ENCODE assay signal across 8 cellular contexts in the genomic region with DNA sequence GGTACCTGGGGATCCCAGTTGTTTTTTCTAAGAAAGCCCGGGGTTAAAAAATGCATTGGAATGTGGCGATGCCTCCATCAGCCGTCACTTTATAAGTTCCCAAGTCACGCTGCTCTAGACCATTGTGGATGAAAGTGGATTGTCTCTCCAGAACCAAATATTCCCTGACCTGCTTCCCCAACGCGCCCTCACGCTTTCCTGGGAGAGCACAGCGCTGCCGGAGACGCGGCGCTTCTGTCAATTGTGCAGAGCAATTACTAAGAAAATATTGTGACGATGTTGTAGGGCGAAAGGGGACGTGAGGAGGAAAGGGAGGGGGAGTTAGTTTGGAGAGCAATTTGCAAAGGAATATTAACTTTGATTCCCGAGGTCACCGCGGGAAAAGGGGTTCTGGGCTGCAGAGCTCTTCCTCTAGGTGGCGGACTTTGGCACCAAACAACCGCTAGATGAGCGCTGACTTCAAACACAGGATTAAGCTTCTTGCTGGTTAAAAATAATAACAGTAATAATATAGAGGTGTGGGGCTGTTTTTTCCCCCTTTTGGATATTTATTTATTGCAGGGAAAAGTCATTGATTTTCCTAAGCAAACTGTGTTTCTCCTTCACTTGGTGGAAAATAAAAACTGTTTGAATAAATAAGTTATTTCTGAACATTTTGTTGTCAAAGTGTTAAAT. TPM values are rescaled to one million over a fixed set of nuclear protein-coding genes. Genes with fewer than 3 reads are reported as not detected.
A peak's percentile ranks its signal among the peaks of the same experiment; 100 is the strongest.
DNase-seq lines count a peak whose midpoint lies in the region; ATAC-seq and TF ChIP-seq lines count a peak whose summit lies in the region.

No MANE protein-coding gene starts in this region.

- no peaks in the 10 kb centered on the region for H3K9me3 Mint-ChIP-seq in Caco-2 (ENCODE audit: unreplicated experiment)

- H3K27me3 ChIP-seq in Caco-2 (replicated peaks; ENCODE audit: control insufficient read depth, insufficient read depth, low read length) (no peaks in the 10 kb centered on the region), HUES64 (ENCODE audit: insufficient read depth, low read length) (peaks cover 87% of the 10 kb centered on the region), brain microvascular endothelial cell (replicated peaks) (peaks cover 40% of the 10 kb centered on the region), uterus (peaks cover 6 to 82% of the 10 kb centered on the region in 2 donors)

- H3K4me3 Mint-ChIP-seq in Caco-2 (ENCODE audit: unreplicated experiment), result no peak overlapping the region

- no peaks in the 10 kb centered on the region for H3K4me1 Mint-ChIP-seq in Caco-2 (ENCODE audit: low read depth, unreplicated experiment)

- WGBS in HUES64, result 2% methylated on average over 21 of the region's 21 CpGs

- no peak overlapping the region for H3K27ac Mint-ChIP-seq in Caco-2 (ENCODE audit: unreplicated experiment)

- intact Hi-C loops in Caco-2 (cut with micrococcal nuclease; ENCODE audit: unreplicated experiment), result loop anchor here (10.0 kb wide), 1 partner anchor 258 kb away; no protein-coding TSS in a partner anchor
- intact Hi-C loops in uterus (cut with DNase I; ENCODE audit: low total_unique reads), result no loop called here

- peaks cover 22% of the 10 kb centered on the region for H3K27me3 Mint-ChIP-seq in Caco-2 (ENCODE audit: insufficient read depth, unreplicated experiment)

- in situ Hi-C loops in brain microvascular endothelial cell (cut with HindIII; ENCODE audit: low pct_ligation_motif_present, low sequenced_read_pairs), result loop anchor here (25.0 kb wide), 1 partner anchor 780 kb away; no protein-coding TSS in a partner anchor

- POLR2A ChIA-PET in Caco-2 (lab: Charles Lee), result no interaction called here

- no peak for ATAC-seq in HG03354 (IDR thresholded peaks at IDR 0.05; ENCODE audit: poor library complexity, severe bottlenecking, unreplicated experiment)

- H3K36me3 Mint-ChIP-seq in Caco-2 (ENCODE audit: insufficient read depth, unreplicated experiment), result no peaks in the 10 kb centered on the region

- no peak overlapping the region for H3K9ac ChIP-seq in HUES64 (ENCODE audit: low read depth, low read length)

- H3K27ac ChIP-seq in HUES64 (ENCODE audit: low read depth, low read length) (no peak overlapping the region), brain microvascular endothelial cell (no peak overlapping the region), uterus (no peak overlapping the region)

- CTCF ChIA-PET in Caco-2 (lab: Charles Lee), result no interaction called here

- no TSS peak for BruUV-seq in Caco-2 (replicated peaks; lab: Mats Ljungman, UMichigan)

- no peaks in the 10 kb centered on the region for H3K4me1 ChIP-seq in Caco-2
- H3K4me1 ChIP-seq in HUES64 (ENCODE audit: insufficient read depth, low read length), result peaks cover 25% of the 10 kb centered on the region
- H3K4me1 ChIP-seq in uterus, result no peaks in the 10 kb centered on the region

- TF ChIP-seq CTCF in Caco-2 (IDR thresholded peaks at IDR 0.05; ENCODE audit: insufficient read depth in 1 of 2, low read depth in 1 of 2, low read length in 1 of 2, severe bottlenecking in 1 of 2, unreplicated experiment in 1 of 2) (peak; percentile 47 to 59), brain microvascular endothelial cell (IDR thresholded peaks at IDR 0.05; ENCODE audit: low read depth, low read length, missing control alignments) (peak; percentile 93), uterus (IDR thresholded peaks at IDR 0.05) (peak in 1 of 4 experiments; percentile 31)

- no peak for TF ChIP-seq POLR2A in uterus (IDR thresholded peaks at IDR 0.05)

- no peaks in the 10 kb centered on the region for H3K36me3 ChIP-seq in Caco-2 (ENCODE audit: control insufficient read depth, insufficient read depth, low read length)
- H3K36me3 ChIP-seq in HUES64 (ENCODE audit: insufficient read depth, low read length), result no peaks in the 10 kb centered on the region
- no peaks in the 10 kb centered on the region for H3K36me3 ChIP-seq in brain microvascular endothelial cell (replicated peaks)
- H3K36me3 ChIP-seq in uterus, result no peaks in the 10 kb centered on the region

- H3K4me3 ChIP-seq in Caco-2 (ENCODE audit: low read depth, low read length) (no peak overlapping the region), HUES64 (ENCODE audit: low read length) (peak overlapping the region; percentile 32; the same call in 1 of the 2 replicates), brain microvascular endothelial cell (ENCODE audit: low read depth, low read length) (no peak overlapping the region), uterus (no peak overlapping the region)

- DNase-seq in Caco-2 (peak in 1 of 2 experiments; percentile 18), brain microvascular endothelial cell (peak; percentile 14), lung microvascular endothelial cell (ENCODE audit: low read depth in 2 of 2) (peak; percentile 68 to 71), uterus (no peak)
- no peak for DNase-seq in activated naive CD4-positive, alpha-beta T cell treated with anti-CD3 and anti-CD28 coated beads, Interleukin-2, amount 50 U/mL, for 16 hours
- DNase-seq in activated CD4-positive, CD25-positive, alpha-beta regulatory T cell treated with anti-CD3 and anti-CD28 coated beads, Interleukin-2, amount 50 U/mL, for 72 hours, result no peak

- no peaks in the 10 kb centered on the region for H3K9me3 ChIP-seq in Caco-2
- H3K9me3 ChIP-seq in HUES64 (ENCODE audit: insufficient read depth, low read depth, low read length), result no peaks in the 10 kb centered on the region
- H3K9me3 ChIP-seq in uterus, result no peaks in the 10 kb centered on the region

RNA-seq across cellular contexts. Expression of a gene that starts 9.6 kb away (rescaled TPM):
- not detected in 2 replicates for total RNA-seq in Caco-2 (2022)
- 0.10 TPM for polyA plus RNA-seq in HUES64 (2013, experiment 1 of 2)
- polyA plus RNA-seq in HUES64 (2013, experiment 2 of 2), result not detected
- total RNA-seq in lung microvascular endothelial cell, result not detected in 2 replicates
- total RNA-seq in uterus, result not detected

Comparison
In these comparisons a context has a peak if more than half of its experiments do, and no peak if none do; other contexts are left out.
1. DNase-seq: peak in brain microvascular endothelial cell (single experiment) and lung microvascular endothelial cell (2 of 2); none in activated naive CD4-positive, alpha-beta T cell treated with anti-CD3 and anti-CD28 coated beads, Interleukin-2, amount 50 U/mL, for 16 hours (single experiment), uterus (0 of 2) and activated CD4-positive, CD25-positive, alpha-beta regulatory T cell treated with anti-CD3 and anti-CD28 coated beads, Interleukin-2, amount 50 U/mL, for 72 hours (single experiment).